In the genomic region with DNA sequence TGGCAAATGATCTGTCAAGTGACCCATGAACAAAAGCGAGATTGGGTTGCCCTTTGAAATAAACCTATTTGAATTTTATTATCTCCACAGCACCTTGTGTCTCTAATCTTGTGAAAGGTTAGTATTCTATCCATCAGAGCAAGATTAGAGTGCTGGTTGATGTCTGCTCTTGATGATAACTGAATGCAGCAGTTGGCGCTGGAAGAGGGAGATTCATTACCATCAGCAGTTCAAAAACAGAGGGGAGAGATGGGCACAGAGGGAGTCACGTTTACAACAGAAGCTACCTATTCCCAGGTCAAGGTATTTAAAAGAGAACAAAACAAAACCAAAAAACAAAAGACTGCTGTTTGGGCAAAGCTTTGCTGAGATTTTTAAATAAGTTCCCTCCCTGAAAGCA, we compare ENCODE assay signal across 31 cellular contexts.
"Had no signal": no experiment of that assay in that cellular context is flagged by ENCODE, and none has a peak within 500 bp of the region (broad histone marks: within the 10 kb centered on the region; RNA-seq: fewer than 3 reads in every experiment).

No MANE protein-coding gene starts in this region.

- H3K9me3 Mint-ChIP-seq: activated CD4-positive, alpha-beta T cell treated with anti-CD3 and anti-CD28 coated beads, Interleukin-2, amount 10 ng/mL, durations not matched to agents 24 days and 14 days; activated naive CD4-positive, alpha-beta T cell treated with anti-CD3 and anti-CD28 coated beads, Interleukin-2, amount 50 U/mL, for 24 hours; activated naive CD8-positive, alpha-beta T cell treated with anti-CD3 and anti-CD28 coated beads, Interleukin-2, amount 10 ng/mL, durations not matched to agents 7 days and 5 days; activated T-cell treated with anti-CD3 and anti-CD28 coated beads, Interleukin-2, amount 50 U/mL, for 24 hours; activated T-helper 2 cell treated with anti-CD3 and anti-CD28 coated beads, Interferon-gamma antibody, Interleukin-2, Interleukin-4, amounts not matched to agents 10 μg/mL and 5 μg/mL and 100 μg/mL, durations not matched to agents 14 hours and 24 hours and 36 hours; central memory CD8-positive, alpha-beta T cell had no signal

- ATAC-seq: activated CD8-positive, alpha-beta T cell treated with anti-CD3 and anti-CD28 coated beads, Interleukin-2, amount 10 ng/mL, durations not matched to agents 7 days and 5 days; PC-3; Right ventricle myocardium inferior; T-helper 17 cell had no signal

- H3K36me3 ChIP-seq: ascending aorta, cardiac muscle cell, colonic mucosa had no signal

- DNase-seq: activated CD4-positive, alpha-beta T cell treated with anti-CD3 and anti-CD28 coated beads, Interleukin-2, amount 10 ng/mL, durations not matched to agents 24 days and 14 days; activated CD4-positive, alpha-beta T cell treated with anti-CD3 and anti-CD28 coated beads, Interleukin-2, amount 50 U/mL, for 4 hours; activated CD8-positive, alpha-beta T cell treated with anti-CD3 and anti-CD28 coated beads, Interleukin-2, amount 10 ng/mL, durations not matched to agents 7 days and 5 days; activated gamma-delta T cell; activated naive CD4-positive, alpha-beta T cell treated with Interleukin-2 at 50 U/mL for 16 hours; activated naive CD8-positive, alpha-beta T cell treated with anti-CD3 and anti-CD28 coated beads, Interleukin-2, amount 10 ng/mL, durations not matched to agents 7 days and 5 days; activated T-cell treated with anti-CD3 and anti-CD28 coated beads, Interleukin-2, amount 50 U/mL, for 24 hours; amygdala; colonic mucosa; MM.1S; MV-4-11; NCI-H1092; NCI-H1436 treated with DMSO at 0.1 percent for 48 hours; NCI-H1694 treated with DMSO at 0.1 percent for 48 hours; NCI-H2029; NCI-H2107; NCI-H510A; NCI-H774; PC-3; SIG-M5; T-helper 17 cell; T1000; WERI-Rb-1 had no signal

- H3K27ac Mint-ChIP-seq: activated CD4-positive, alpha-beta T cell treated with anti-CD3 and anti-CD28 coated beads, Interleukin-2, amount 10 ng/mL, durations not matched to agents 24 days and 14 days; activated CD8-positive, alpha-beta T cell treated with anti-CD3 and anti-CD28 coated beads, Interleukin-2, amount 10 ng/mL, durations not matched to agents 7 days and 5 days; activated naive CD4-positive, alpha-beta T cell treated with anti-CD3 and anti-CD28 coated beads, Interleukin-2, amount 50 U/mL, for 24 hours; activated naive CD8-positive, alpha-beta T cell treated with anti-CD3 and anti-CD28 coated beads, Interleukin-2, amount 10 ng/mL, durations not matched to agents 7 days and 5 days; activated T-cell treated with anti-CD3 and anti-CD28 coated beads, Interleukin-2, amount 50 U/mL, for 24 hours; activated T-helper 2 cell treated with anti-CD3 and anti-CD28 coated beads, Interferon-gamma antibody, Interleukin-2, Interleukin-4, amounts not matched to agents 10 μg/mL and 5 μg/mL and 100 μg/mL, durations not matched to agents 14 hours and 24 hours and 36 hours; T-helper 17 cell had no signal

- H3K27ac ChIP-seq: ascending aorta, cardiac muscle cell, colonic mucosa, KMS-11, RWPE1, WERI-Rb-1 had no signal

- H3K36me3 Mint-ChIP-seq: activated naive CD4-positive, alpha-beta T cell treated with anti-CD3 and anti-CD28 coated beads, Interleukin-2, amount 50 U/mL, for 24 hours; activated naive CD8-positive, alpha-beta T cell treated with anti-CD3 and anti-CD28 coated beads, Interleukin-2, amount 10 ng/mL, durations not matched to agents 7 days and 5 days had no signal

- H3K4me3 Mint-ChIP-seq: activated CD4-positive, alpha-beta T cell treated with anti-CD3 and anti-CD28 coated beads, Interleukin-2, amount 10 ng/mL, durations not matched to agents 24 days and 14 days; activated CD8-positive, alpha-beta T cell treated with anti-CD3 and anti-CD28 coated beads, Interleukin-2, amount 10 ng/mL, durations not matched to agents 7 days and 5 days; activated naive CD4-positive, alpha-beta T cell treated with anti-CD3 and anti-CD28 coated beads, Interleukin-2, amount 50 U/mL, for 24 hours; activated naive CD8-positive, alpha-beta T cell treated with anti-CD3 and anti-CD28 coated beads, Interleukin-2, amount 10 ng/mL, durations not matched to agents 7 days and 5 days; activated T-cell treated with anti-CD3 and anti-CD28 coated beads, Interleukin-2, amount 50 U/mL, for 24 hours; central memory CD8-positive, alpha-beta T cell; T-helper 17 cell had no signal

- H3K4me1 Mint-ChIP-seq: activated CD4-positive, alpha-beta T cell treated with anti-CD3 and anti-CD28 coated beads, Interleukin-2, amount 10 ng/mL, durations not matched to agents 24 days and 14 days; activated naive CD4-positive, alpha-beta T cell treated with anti-CD3 and anti-CD28 coated beads, Interleukin-2, amount 50 U/mL, for 24 hours; activated naive CD8-positive, alpha-beta T cell treated with anti-CD3 and anti-CD28 coated beads, Interleukin-2, amount 10 ng/mL, durations not matched to agents 7 days and 5 days; central memory CD8-positive, alpha-beta T cell; T-helper 17 cell had no signal

- H3K4me2 ChIP-seq: KMS-11 had no signal

- H3K27me3 ChIP-seq: ascending aorta, cardiac muscle cell, colonic mucosa had no signal

- H3K4me1 ChIP-seq: ascending aorta, colonic mucosa had no signal

- H3K4me3 ChIP-seq: ascending aorta, cardiac muscle cell, colonic mucosa had no signal
